26 cellular contexts compared by ENCODE assay signal in the genomic region with DNA sequence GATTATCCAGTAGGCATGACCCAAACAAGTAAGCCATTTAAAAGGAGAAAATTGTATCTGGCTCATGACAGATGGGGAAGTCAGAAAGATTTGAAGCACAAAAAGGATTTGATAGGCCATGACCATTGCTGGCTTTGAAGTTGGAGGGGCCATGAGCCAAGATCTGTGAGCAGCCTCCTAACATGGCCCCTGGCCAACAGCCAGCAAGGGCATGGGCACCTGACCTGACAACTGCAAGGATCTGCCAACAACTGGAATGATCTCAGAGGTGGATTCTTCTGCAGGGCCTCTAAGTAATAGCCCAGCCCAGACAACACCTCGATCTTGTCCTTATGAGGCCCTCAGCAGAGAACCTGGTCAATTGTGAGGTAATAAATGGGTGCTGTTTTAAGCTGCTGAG.
"Had no signal": no experiment of that assay in that cellular context is flagged by ENCODE, and none has a peak within 500 bp of the region (broad histone marks: within the 10 kb centered on the region; RNA-seq: fewer than 3 reads in every experiment).

No MANE protein-coding gene starts in this region.

- H3K4me3 ChIP-seq: esophagus squamous epithelium, gastroesophageal sphincter had no signal

- ATAC-seq: activated CD4-positive, alpha-beta T cell treated with anti-CD3 and anti-CD28 coated beads for 36 hours; activated CD8-positive, alpha-beta memory T cell treated with anti-CD3 and anti-CD28 coated beads, Interleukin-2, amount 10 ng/mL, durations not matched to agents 7 days and 5 days; activated CD8-positive, alpha-beta T cell treated with anti-CD3 and anti-CD28 coated beads for 36 hours; activated T-helper 17 cell treated with anti-CD3 and anti-CD28 coated beads, Interleukin-2, amount 50 U/mL, for 72 hours; effector memory CD8-positive, alpha-beta T cell; gastroesophageal sphincter had no signal

- DNase-seq: activated CD4-positive, alpha-beta T cell treated with anti-CD3 and anti-CD28 coated beads for 36 hours; activated CD4-positive, alpha-beta T cell treated with anti-CD3 and anti-CD28 coated beads, Interleukin-2, amount 10 ng/mL, durations not matched to agents 24 days and 14 days; activated CD4-positive, alpha-beta T cell treated with anti-CD3 and anti-CD28 coated beads, Interleukin-2, amount 50 U/mL, for 4 hours; activated CD4-positive, CD25-positive, alpha-beta regulatory T cell; activated CD4-positive, CD25-positive, alpha-beta regulatory T cell treated with anti-CD3 and anti-CD28 coated beads, Interleukin-2, amount 50 U/mL, for 72 hours; activated CD8-positive, alpha-beta memory T cell treated with anti-CD3 and anti-CD28 coated beads, Interleukin-2, amount 50 U/mL, for 4 hours; activated CD8-positive, alpha-beta T cell treated with anti-CD3 and anti-CD28 coated beads for 36 hours; activated effector memory CD4-positive, alpha-beta T cell treated with Interleukin-2 at 50 U/mL for 16 hours; activated gamma-delta T cell treated with Interleukin-2 at 50 U/mL for 16 hours; activated naive CD4-positive, alpha-beta T cell treated with anti-CD3 and anti-CD28 coated beads, Interleukin-2, amount 50 U/mL, for 16 hours; activated naive CD4-positive, alpha-beta T cell treated with Interleukin-2 at 50 U/mL for 16 hours; activated T-cell treated with anti-CD3 and anti-CD28 coated beads, Interleukin-2, amount 50 U/mL, for 1 hour; amniotic stem cell; anterior cingulate cortex; brain microvascular endothelial cell; cortex of kidney; dermis blood vessel endothelial cell; effector CD4-positive, alpha-beta T cell; effector memory CD8-positive, alpha-beta T cell; erythroblast; esophagus squamous epithelium; foreskin melanocyte; T-helper 2 cell had no signal

- H3K27ac ChIP-seq: brain microvascular endothelial cell, esophagus squamous epithelium, gastroesophageal sphincter had no signal

- H3K36me3 ChIP-seq: brain microvascular endothelial cell, esophagus squamous epithelium, gastroesophageal sphincter had no signal

- H3K27me3 ChIP-seq: brain microvascular endothelial cell, esophagus squamous epithelium, gastroesophageal sphincter had no signal

- H3K9me3 ChIP-seq: esophagus squamous epithelium, gastroesophageal sphincter had no signal
